16 cellular contexts compared by ENCODE assay signal in the genomic region with DNA sequence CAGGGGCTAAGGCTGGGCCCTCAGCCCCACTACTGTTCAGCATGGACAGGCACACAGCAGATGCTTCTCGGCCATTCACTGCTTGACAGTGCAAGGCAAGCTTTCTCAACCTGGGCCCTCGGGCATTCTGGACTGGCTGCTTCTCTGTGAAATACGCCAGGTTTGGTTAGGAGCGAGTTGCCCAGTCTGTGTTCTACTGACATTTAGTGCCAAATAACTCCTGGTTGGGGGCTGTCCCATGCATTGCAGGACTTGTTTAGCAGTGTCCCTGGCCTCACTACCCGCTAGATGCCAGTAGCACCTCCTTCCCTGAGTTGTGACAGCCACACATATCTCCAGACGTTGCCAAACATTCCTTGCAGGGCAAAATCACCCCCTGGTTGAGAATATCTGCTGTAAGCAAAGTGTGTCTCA.
DNase-seq lines count a peak whose midpoint lies in the region; ATAC-seq and TF ChIP-seq lines count a peak whose summit lies in the region.
"Had no signal": no experiment of that assay in that cellular context is flagged by ENCODE, and none has a peak within 500 bp of the region (broad histone marks: within the 10 kb centered on the region; RNA-seq: fewer than 3 reads in every experiment).

No MANE protein-coding gene starts in this region.

- 92% methylated on average over 6 of the region's 6 CpGs for WGBS in thymus

- H3K27ac Mint-ChIP-seq in activated CD4-positive, alpha-beta T cell treated with anti-CD3 and anti-CD28 coated beads for 36 hours = peak overlapping the region; percentile 59
- peak overlapping the region; percentile 86 for H3K27ac Mint-ChIP-seq in dendritic cell treated with granulocyte-macrophage colony-stimulating factor and Interleukin-4, amounts not matched to agents 40 ng/mL and 50 ng/mL, for 4 days
- H3K27ac Mint-ChIP-seq: CD4-positive, alpha-beta T cell had no signal

- H3K27ac ChIP-seq in lower lobe of right lung = peak overlapping the region; percentile 78
- peak overlapping the region; percentile 37 for H3K27ac ChIP-seq in thymus (ENCODE audit: low read depth)

- H3K4me3 ChIP-seq in lower lobe of right lung (no peak overlapping the region), thymus (ENCODE audit: low read length) (no peak overlapping the region)

- peaks cover 54% of the 10 kb centered on the region for H3K4me1 Mint-ChIP-seq in activated CD4-positive, alpha-beta T cell treated with anti-CD3 and anti-CD28 coated beads for 36 hours
- peaks cover 80% of the 10 kb centered on the region for H3K4me1 Mint-ChIP-seq in dendritic cell treated with granulocyte-macrophage colony-stimulating factor and Interleukin-4, amounts not matched to agents 40 ng/mL and 50 ng/mL, for 4 days (ENCODE audit: low read depth)

- DNase-seq in activated CD4-positive, alpha-beta T cell treated with anti-CD3 and anti-CD28 coated beads for 36 hours = no peak
- no peak for DNase-seq in activated CD4-positive, alpha-beta T cell treated with anti-CD3 and anti-CD28 coated beads, Interleukin-2, amount 50 U/mL, for 4 hours
- DNase-seq in lower lobe of right lung (no peak), SW 1271 (lab: John Stamatoyannopoulos, UW) (no peak), NCI-H526 treated with DMSO at 0.1 percent for 48 hours (lab: John Stamatoyannopoulos, UW) (no peak)
- DNase-seq in stimulated activated CD4-positive, alpha-beta T cell treated with anti-CD3 and anti-CD28 coated beads, Interleukin-1b, Interleukin-23, amount 100 ng/mL, for 48 hours = no peak
- DNase-seq: 8988T; activated CD4-positive, alpha-beta T cell treated with anti-CD3 and anti-CD28 coated beads for 1 hour; activated T-cell treated with anti-CD3 and anti-CD28 coated beads, Interleukin-2, amount 50 U/mL, for 1 hour; CD4-positive, alpha-beta T cell; NCI-H187; NCI-H69; occipital lobe had no signal

- H3K9me3 ChIP-seq in lower lobe of right lung = no peaks in the 10 kb centered on the region
- no peaks in the 10 kb centered on the region for H3K9me3 ChIP-seq in thymus (ENCODE audit: control insufficient read depth)

- no peaks in the 10 kb centered on the region for H3K27me3 ChIP-seq in lower lobe of right lung (ENCODE audit: low read depth)
- no peaks in the 10 kb centered on the region for H3K27me3 ChIP-seq in thymus (ENCODE audit: control insufficient read depth, insufficient read depth)

- H3K4me1 ChIP-seq in lower lobe of right lung (peaks cover 51% of the 10 kb centered on the region), thymus (ENCODE audit: control insufficient read depth, insufficient read depth, low read length) (no peaks in the 10 kb centered on the region)

- no peak overlapping the region for H3K4me3 Mint-ChIP-seq in activated CD4-positive, alpha-beta T cell treated with anti-CD3 and anti-CD28 coated beads for 36 hours
- no peak overlapping the region for H3K4me3 Mint-ChIP-seq in dendritic cell treated with granulocyte-macrophage colony-stimulating factor and Interleukin-4, amounts not matched to agents 40 ng/mL and 50 ng/mL, for 4 days
- H3K4me3 Mint-ChIP-seq: CD4-positive, alpha-beta T cell; mesothelial cell of epicardium had no signal

- no peaks in the 10 kb centered on the region for H3K9me3 Mint-ChIP-seq in activated CD4-positive, alpha-beta T cell treated with anti-CD3 and anti-CD28 coated beads for 36 hours (ENCODE audit: low read depth)
- no peaks in the 10 kb centered on the region for H3K9me3 Mint-ChIP-seq in dendritic cell treated with granulocyte-macrophage colony-stimulating factor and Interleukin-4, amounts not matched to agents 40 ng/mL and 50 ng/mL, for 4 days
- H3K9me3 Mint-ChIP-seq: CD4-positive, alpha-beta T cell; mesothelial cell of epicardium had no signal

- no peak for ATAC-seq in activated CD4-positive, alpha-beta T cell treated with anti-CD3 and anti-CD28 coated beads for 36 hours
- no peak for ATAC-seq in lower lobe of right lung

- no peak for TF ChIP-seq CTCF in lower lobe of right lung (IDR thresholded peaks at IDR 0.05)

- POLR2A ChIA-PET in activated CD4-positive, alpha-beta T cell treated with anti-CD3 and anti-CD28 coated beads for 36 hours (lab: Charles Lee) = no interaction called here

- intact Hi-C loops in activated CD4-positive, alpha-beta T cell treated with anti-CD3 and anti-CD28 coated beads for 36 hours (cut with DNase I, micrococcal nuclease) = no loop called here
- intact Hi-C loops in dendritic cell treated with granulocyte-macrophage colony-stimulating factor and Interleukin-4, amounts not matched to agents 40 ng/mL and 50 ng/mL, for 4 days (cut with micrococcal nuclease) = loop anchor here (5.0 to 10.0 kb wide), 2 partner anchors 40 to 73 kb away; no protein-coding TSS in a partner anchor
- intact Hi-C loops in lower lobe of right lung (cut with DNase I) = no loop called here

- peaks cover 2% of the 10 kb centered on the region for H3K27me3 Mint-ChIP-seq in activated CD4-positive, alpha-beta T cell treated with anti-CD3 and anti-CD28 coated beads for 36 hours
- H3K27me3 Mint-ChIP-seq in dendritic cell treated with granulocyte-macrophage colony-stimulating factor and Interleukin-4, amounts not matched to agents 40 ng/mL and 50 ng/mL, for 4 days = peaks cover 8% of the 10 kb centered on the region
- H3K27me3 Mint-ChIP-seq: CD4-positive, alpha-beta T cell had no signal

- no peaks in the 10 kb centered on the region for H3K36me3 ChIP-seq in lower lobe of right lung
- no peaks in the 10 kb centered on the region for H3K36me3 ChIP-seq in thymus (ENCODE audit: control insufficient read depth, insufficient read depth)

- no peaks in the 10 kb centered on the region for H3K36me3 Mint-ChIP-seq in activated CD4-positive, alpha-beta T cell treated with anti-CD3 and anti-CD28 coated beads for 36 hours (ENCODE audit: low read depth)
- H3K36me3 Mint-ChIP-seq in dendritic cell treated with granulocyte-macrophage colony-stimulating factor and Interleukin-4, amounts not matched to agents 40 ng/mL and 50 ng/mL, for 4 days (ENCODE audit: low read depth) = no peaks in the 10 kb centered on the region
- H3K36me3 Mint-ChIP-seq: mesothelial cell of epicardium had no signal

- CTCF ChIA-PET in activated CD4-positive, alpha-beta T cell treated with anti-CD3 and anti-CD28 coated beads for 36 hours (lab: Charles Lee) = interaction anchor here (0.6 to 1.4 kb wide), 2 partner anchors 62 to 196 kb away, joined by 3 read pairs; no protein-coding TSS in a partner anchor
